Comparison of ENCODE assay signal across 22 cellular contexts in the genomic region with DNA sequence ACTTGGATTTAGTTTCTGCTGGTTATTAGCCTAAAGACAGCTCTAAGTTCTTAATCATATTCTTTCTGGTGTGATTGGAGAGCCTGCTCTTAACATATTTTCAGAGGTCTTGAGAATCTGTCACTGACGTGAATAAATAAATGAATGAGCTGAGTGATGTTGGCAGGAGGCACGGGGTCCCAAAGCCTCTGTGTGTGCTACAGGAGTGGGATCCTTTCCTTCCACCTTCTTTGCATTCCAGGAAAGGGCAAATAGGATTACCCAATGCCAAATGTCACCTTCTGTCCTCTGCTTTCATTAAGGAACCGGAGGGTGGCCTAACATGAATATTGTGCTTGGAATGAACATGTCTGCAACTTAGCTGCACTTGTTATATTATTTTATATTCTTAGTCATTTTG. TPM values are rescaled to one million over a fixed set of nuclear protein-coding genes. Genes with fewer than 3 reads are reported as not detected.
A peak's percentile ranks its signal among the peaks of the same experiment; 100 is the strongest.
DNase-seq lines count a peak whose midpoint lies in the region; ATAC-seq and TF ChIP-seq lines count a peak whose summit lies in the region.
"Had no signal": no experiment of that assay in that cellular context is flagged by ENCODE, and none has a peak within 500 bp of the region (broad histone marks: within the 10 kb centered on the region; RNA-seq: fewer than 3 reads in every experiment).

No MANE protein-coding gene starts in this region.

- no peaks in the 10 kb centered on the region for H3K9me3 Mint-ChIP-seq in CD8-positive, alpha-beta T cell
- H3K9me3 Mint-ChIP-seq in effector memory CD8-positive, alpha-beta T cell = no peaks in the 10 kb centered on the region
- H3K9me3 Mint-ChIP-seq in stimulated activated effector memory CD8-positive, alpha-beta T cell treated with anti-CD3 and anti-CD28 coated beads, Interleukin-12 subunit alpha, Interleukin-12 subunit beta, amount 100 ng/mL, for 72 hours = no peaks in the 10 kb centered on the region

- no peak overlapping the region for H3K27ac ChIP-seq in CD8-positive, alpha-beta T cell (ENCODE audit: low read depth, low read length)
- H3K27ac ChIP-seq: KMS-11, PC-9 had no signal

- H3K36me3 ChIP-seq in CD8-positive, alpha-beta T cell (ENCODE audit: insufficient read depth, low read length) = peaks cover under 1% of the 10 kb centered on the region
- H3K36me3 ChIP-seq: HAP-1 had no signal

- no peak overlapping the region for H3K4me3 Mint-ChIP-seq in CD8-positive, alpha-beta T cell
- H3K4me3 Mint-ChIP-seq in effector memory CD8-positive, alpha-beta T cell = no peak overlapping the region
- H3K4me3 Mint-ChIP-seq in stimulated activated effector memory CD8-positive, alpha-beta T cell treated with anti-CD3 and anti-CD28 coated beads, Interleukin-12 subunit alpha, Interleukin-12 subunit beta, amount 100 ng/mL, for 72 hours = no peak overlapping the region

- no peaks in the 10 kb centered on the region for H3K27me3 ChIP-seq in CD8-positive, alpha-beta T cell (ENCODE audit: insufficient read depth, low read length)

- H3K4me3 ChIP-seq in CD8-positive, alpha-beta T cell (ENCODE audit: low read depth, low read length) = no peak overlapping the region
- H3K4me3 ChIP-seq: HAP-1, PC-9, skin epidermis had no signal

- no peak for DNase-seq in CD8-positive, alpha-beta T cell
- DNase-seq in NCI-H82 (lab: John Stamatoyannopoulos, UW) = peak; percentile 94
- DNase-seq in effector memory CD8-positive, alpha-beta T cell = no peak
- DNase-seq in stimulated activated effector memory CD8-positive, alpha-beta T cell treated with anti-CD3 and anti-CD28 coated beads, Interleukin-12 subunit alpha, Interleukin-12 subunit beta, amount 100 ng/mL, for 72 hours (ENCODE audit: low spot score in 2 of 2) = no peak
- DNase-seq: activated CD4-positive, alpha-beta T cell treated with anti-CD3 and anti-CD28 coated beads, Interleukin-2, amount 50 U/mL, for 1 hour; activated naive CD4-positive, alpha-beta T cell treated with anti-CD3 and anti-CD28 coated beads, Interleukin-2, amount 50 U/mL, for 16 hours; aorta; dermis blood vessel endothelial cell; left cardiac atrium; mesendoderm; MM.1S; NCI-H1417 treated with DMSO at 0.1 percent for 48 hours; NCI-H446 treated with DMSO at 0.1 percent for 48 hours; retina; SHP77 had no signal

- CTCF ChIA-PET in CD8-positive, alpha-beta T cell (lab: Charles Lee) = no interaction called here

- peaks cover 23% of the 10 kb centered on the region for H3K4me1 Mint-ChIP-seq in CD8-positive, alpha-beta T cell (ENCODE audit: low read depth)
- peaks cover 3 to 10% of the 10 kb centered on the region in 2 donors for H3K4me1 Mint-ChIP-seq in effector memory CD8-positive, alpha-beta T cell (ENCODE audit: low read depth in 2 of 2)
- H3K4me1 Mint-ChIP-seq in stimulated activated effector memory CD8-positive, alpha-beta T cell treated with anti-CD3 and anti-CD28 coated beads, Interleukin-12 subunit alpha, Interleukin-12 subunit beta, amount 100 ng/mL, for 72 hours = peaks cover 16% of the 10 kb centered on the region

- H3K9me3 ChIP-seq in CD8-positive, alpha-beta T cell (ENCODE audit: low read length) = no peaks in the 10 kb centered on the region
- H3K9me3 ChIP-seq: HAP-1 had no signal

- ATAC-seq in CD8-positive, alpha-beta T cell = no peak
- no peak for ATAC-seq in effector memory CD8-positive, alpha-beta T cell (replicated peaks)
- no peak for ATAC-seq in stimulated activated effector memory CD8-positive, alpha-beta T cell treated with anti-CD3 and anti-CD28 coated beads, Interleukin-12 subunit alpha, Interleukin-12 subunit beta, amount 100 ng/mL, for 72 hours
- ATAC-seq in HG03571 (IDR thresholded peaks at IDR 0.05; ENCODE audit: unreplicated experiment) = no peak
- ATAC-seq in GM21528 (IDR thresholded peaks at IDR 0.05; ENCODE audit: low FRiP score, unreplicated experiment) = no peak
- no peak for ATAC-seq in GM18520 (IDR thresholded peaks at IDR 0.05; ENCODE audit: unreplicated experiment)

- intact Hi-C loops in CD8-positive, alpha-beta T cell (cut with DNase I, micrococcal nuclease) = no loop called here

- TF ChIP-seq CTCF in CD8-positive, alpha-beta T cell (IDR thresholded peaks at IDR 0.05) = no peak

- H3K4me1 ChIP-seq in CD8-positive, alpha-beta T cell (ENCODE audit: insufficient read depth, low read length) = peaks cover 9% of the 10 kb centered on the region
- H3K4me1 ChIP-seq: HAP-1 had no signal

- H3K27me3 Mint-ChIP-seq in CD8-positive, alpha-beta T cell (ENCODE audit: low read depth) = no peaks in the 10 kb centered on the region
- no peaks in the 10 kb centered on the region for H3K27me3 Mint-ChIP-seq in effector memory CD8-positive, alpha-beta T cell

- H3K36me3 Mint-ChIP-seq in CD8-positive, alpha-beta T cell = peaks cover 68% of the 10 kb centered on the region
- peaks cover 27% of the 10 kb centered on the region for H3K36me3 Mint-ChIP-seq in effector memory CD8-positive, alpha-beta T cell (ENCODE audit: insufficient read depth)
- H3K36me3 Mint-ChIP-seq in stimulated activated effector memory CD8-positive, alpha-beta T cell treated with anti-CD3 and anti-CD28 coated beads, Interleukin-12 subunit alpha, Interleukin-12 subunit beta, amount 100 ng/mL, for 72 hours = peaks cover 70% of the 10 kb centered on the region

- POLR2A ChIA-PET in CD8-positive, alpha-beta T cell (lab: Charles Lee) = interaction anchor here (1.0 kb wide), 1 partner anchor 59 kb away, joined by 4 read pairs; no protein-coding TSS in a partner anchor

- peak overlapping the region; percentile 5 for H3K27ac Mint-ChIP-seq in CD8-positive, alpha-beta T cell
- peak overlapping the region; percentile 49 to 80 for H3K27ac Mint-ChIP-seq in effector memory CD8-positive, alpha-beta T cell
- H3K27ac Mint-ChIP-seq in stimulated activated effector memory CD8-positive, alpha-beta T cell treated with anti-CD3 and anti-CD28 coated beads, Interleukin-12 subunit alpha, Interleukin-12 subunit beta, amount 100 ng/mL, for 72 hours = peak overlapping the region; percentile 68

RNA-seq across cellular contexts. Expression of a gene that starts 53.1 kb away (rescaled TPM):
- total RNA-seq in CD8-positive, alpha-beta T cell = 100 to 1,000 TPM; 118 to 125 TPM

Comparison
In these comparisons a context has a peak if more than half of its experiments do, and no peak if none do; other contexts are left out.
1. H3K27ac Mint-ChIP-seq: peak in every context shown above with its lines; median percentile 68 in stimulated activated effector memory CD8-positive, alpha-beta T cell treated with anti-CD3 and anti-CD28 coated beads, Interleukin-12 subunit alpha, Interleukin-12 subunit beta, amount 100 ng/mL, for 72 hours; 64 in effector memory CD8-positive, alpha-beta T cell; 5 in CD8-positive, alpha-beta T cell.